8 cellular contexts compared by ENCODE assay signal in genomic region chr18:80200171-80200931, GRCh38. TPM values are rescaled to one million over a fixed set of nuclear protein-coding genes. Genes with fewer than 3 reads are reported as not detected.
DNase-seq lines count a peak whose midpoint lies in the region; ATAC-seq and TF ChIP-seq lines count a peak whose summit lies in the region.

No MANE protein-coding gene starts in this region.

- no peak overlapping the region for H3K27ac Mint-ChIP-seq in activated T-cell treated with anti-CD3 and anti-CD28 coated beads, Interleukin-2, amount 50 U/mL, for 24 hours
- no peak overlapping the region for H3K27ac Mint-ChIP-seq in activated CD4-positive, alpha-beta memory T cell treated with anti-CD3 and anti-CD28 coated beads for 36 hours

- 63 to 76% (median 67%) methylated on average over 17 of the region's 17 CpGs for WGBS in stomach, 5 donors

- H3K9me3 Mint-ChIP-seq in activated T-cell treated with anti-CD3 and anti-CD28 coated beads, Interleukin-2, amount 50 U/mL, for 24 hours: no peaks in the 10 kb centered on the region
- H3K9me3 Mint-ChIP-seq in activated CD4-positive, alpha-beta memory T cell treated with anti-CD3 and anti-CD28 coated beads for 36 hours: no peaks in the 10 kb centered on the region

- H3K4me1 Mint-ChIP-seq in activated T-cell treated with anti-CD3 and anti-CD28 coated beads, Interleukin-2, amount 50 U/mL, for 24 hours (ENCODE audit: low read depth): peaks cover 38% of the 10 kb centered on the region
- peaks cover 22% of the 10 kb centered on the region for H3K4me1 Mint-ChIP-seq in activated CD4-positive, alpha-beta memory T cell treated with anti-CD3 and anti-CD28 coated beads for 36 hours (ENCODE audit: low read depth)

- H3K36me3 ChIP-seq in stomach: no peaks in the 10 kb centered on the region

- no peak overlapping the region for H3K27ac ChIP-seq in stomach

- no peaks in the 10 kb centered on the region for H3K36me3 Mint-ChIP-seq in activated T-cell treated with anti-CD3 and anti-CD28 coated beads, Interleukin-2, amount 50 U/mL, for 24 hours (ENCODE audit: low read depth)
- H3K36me3 Mint-ChIP-seq in activated CD4-positive, alpha-beta memory T cell treated with anti-CD3 and anti-CD28 coated beads for 36 hours: no peaks in the 10 kb centered on the region

- intact Hi-C loops in activated CD4-positive, alpha-beta memory T cell treated with anti-CD3 and anti-CD28 coated beads for 36 hours (cut with micrococcal nuclease): no loop called here
- intact Hi-C loops in stomach (cut with DNase I; ENCODE audit: low total_unique reads): no loop called here

- H3K4me3 ChIP-seq in choroid plexus epithelial cell (ENCODE audit: low read depth, low read length): no peak overlapping the region
- H3K4me3 ChIP-seq in stomach: no peak overlapping the region

- no peak for TF ChIP-seq POLR2A in stomach (IDR thresholded peaks at IDR 0.05)

- H3K27me3 ChIP-seq in stomach: no peaks in the 10 kb centered on the region

- no peak overlapping the region for H3K4me3 Mint-ChIP-seq in activated T-cell treated with anti-CD3 and anti-CD28 coated beads, Interleukin-2, amount 50 U/mL, for 24 hours
- no peak overlapping the region for H3K4me3 Mint-ChIP-seq in activated CD4-positive, alpha-beta memory T cell treated with anti-CD3 and anti-CD28 coated beads for 36 hours

- H3K4me1 ChIP-seq in stomach: no peaks in the 10 kb centered on the region

- peaks cover 73% of the 10 kb centered on the region for H3K27me3 Mint-ChIP-seq in activated T-cell treated with anti-CD3 and anti-CD28 coated beads, Interleukin-2, amount 50 U/mL, for 24 hours
- H3K27me3 Mint-ChIP-seq in activated CD4-positive, alpha-beta memory T cell treated with anti-CD3 and anti-CD28 coated beads for 36 hours: peaks cover 57% of the 10 kb centered on the region

- CTCF ChIA-PET in activated CD4-positive, alpha-beta memory T cell treated with anti-CD3 and anti-CD28 coated beads for 36 hours (lab: Charles Lee): interaction anchor here (0.6 to 4.2 kb wide), 7 partner anchors 10 to 443 kb away, joined by 3 to 23 read pairs (median 6); partner anchors contain the start of gene PARD6G

- TF ChIP-seq CTCF in choroid plexus epithelial cell (conservative IDR thresholded peaks at IDR 0.05; ENCODE audit: low read depth, low read length): peak; percentile 37
- no peak for TF ChIP-seq CTCF in stomach (IDR thresholded peaks at IDR 0.05)

- no peak for ATAC-seq in GM18868 (IDR thresholded peaks at IDR 0.05; ENCODE audit: unreplicated experiment)

- DNase-seq in DMS53 treated with DMSO at 0.1 percent for 48 hours (lab: John Stamatoyannopoulos, UW; ENCODE audit: unreplicated experiment) (peak; percentile 74), MV-4-11 (lab: John Stamatoyannopoulos, UW) (peak; percentile 35), choroid plexus epithelial cell (ENCODE audit: low read depth) (peak; percentile 20), occipital lobe (lab: John Stamatoyannopoulos, UW) (peak; percentile 25), stomach (no peak)
- no peak for DNase-seq in activated T-cell treated with anti-CD3 and anti-CD28 coated beads, Interleukin-2, amount 50 U/mL, for 24 hours
- DNase-seq in activated CD4-positive, alpha-beta memory T cell treated with anti-CD3 and anti-CD28 coated beads for 36 hours: no peak

- POLR2A ChIA-PET in activated CD4-positive, alpha-beta memory T cell treated with anti-CD3 and anti-CD28 coated beads for 36 hours (lab: Charles Lee): no interaction called here

- TF ChIP-seq EP300 in stomach (IDR thresholded peaks at IDR 0.05): no peak

- H3K9me3 ChIP-seq in stomach: no peaks in the 10 kb centered on the region

RNA-seq across cellular contexts. Expression of gene PARD6G, which starts 47.0 kb away (rescaled TPM):
- total RNA-seq in occipital lobe (9.5 TPM), stomach (10 to 100 TPM in 1 of 5 donors, 1 to 10 TPM in 4; 1.8 to 15.9 (median 4.1) TPM)
- total RNA-seq in activated CD4-positive, alpha-beta memory T cell treated with anti-CD3 and anti-CD28 coated beads for 36 hours: under 1 TPM; 0.17 to 0.40 TPM
- 1 to 10 TPM; 1.5 to 7.5 (median 2.2) TPM for polyA plus RNA-seq in stomach

Comparison
In these comparisons a context has a peak if more than half of its experiments do, and no peak if none do; other contexts are left out.
1. DNase-seq: peak in DMS53 treated with DMSO at 0.1 percent for 48 hours (single experiment), MV-4-11 (single experiment), choroid plexus epithelial cell (single experiment) and occipital lobe (single experiment); none in activated T-cell treated with anti-CD3 and anti-CD28 coated beads, Interleukin-2, amount 50 U/mL, for 24 hours (single experiment), activated CD4-positive, alpha-beta memory T cell treated with anti-CD3 and anti-CD28 coated beads for 36 hours (single experiment) and stomach (single experiment).